Comparison of ENCODE assay signal across 11 cellular contexts in genomic region chr20:17225891-17226409, GRCh38. TPM values are rescaled to one million over a fixed set of nuclear protein-coding genes. Genes with fewer than 3 reads are reported as not detected.
A peak's percentile ranks its signal among the peaks of the same experiment; 100 is the strongest.
DNase-seq lines count a peak whose midpoint lies in the region; ATAC-seq, FAIRE-seq and TF ChIP-seq lines count a peak whose summit lies in the region.
"Had no signal": no experiment of that assay in that cellular context is flagged by ENCODE, and none has a peak within 500 bp of the region (broad histone marks: within the 10 kb centered on the region; RNA-seq: fewer than 3 reads in every experiment).

No MANE protein-coding gene starts in this region.

- no peak for ATAC-seq in HG03196 (IDR thresholded peaks at IDR 0.05; ENCODE audit: unreplicated experiment)

- peak overlapping the region; percentile 95 for H3K4me3 Mint-ChIP-seq in glutamatergic neuron (ENCODE audit: unreplicated experiment)
- H3K4me3 Mint-ChIP-seq: activated naive CD8-positive, alpha-beta T cell treated with anti-CD3 and anti-CD28 coated beads, Interleukin-2, amount 10 ng/mL, durations not matched to agents 7 days and 5 days; memory B cell had no signal

- H3K27me3 Mint-ChIP-seq in glutamatergic neuron (ENCODE audit: unreplicated experiment) = peaks cover 22% of the 10 kb centered on the region

- TF ChIP-seq POLR2A in GM12892 (IDR thresholded peaks at IDR 0.05; ENCODE audit: low read depth, low read length) = no peak

- TF ChIP-seq CTCF in glutamatergic neuron (IDR thresholded peaks at IDR 0.05; ENCODE audit: partially characterized antibody, unreplicated experiment) = no peak

- H3K4me1 Mint-ChIP-seq in glutamatergic neuron (ENCODE audit: low read depth, unreplicated experiment) = peaks cover 10% of the 10 kb centered on the region

- peaks cover 8% of the 10 kb centered on the region for H3K9me3 Mint-ChIP-seq in glutamatergic neuron (ENCODE audit: unreplicated experiment)

- no peaks in the 10 kb centered on the region for H3K36me3 Mint-ChIP-seq in glutamatergic neuron (ENCODE audit: unreplicated experiment)

- no peak for FAIRE-seq in GM12892 (lab: Jason Lieb, UNC)

- H3K27ac Mint-ChIP-seq in glutamatergic neuron (ENCODE audit: unreplicated experiment) = peak overlapping the region; percentile 92
- H3K27ac Mint-ChIP-seq: activated naive CD8-positive, alpha-beta T cell treated with anti-CD3 and anti-CD28 coated beads, Interleukin-2, amount 10 ng/mL, durations not matched to agents 7 days and 5 days; memory B cell had no signal

- DNase-seq in DMS79 treated with DMSO at 0.1 percent for 48 hours (lab: John Stamatoyannopoulos, UW) = peak; percentile 46
- peak; percentile 72 for DNase-seq in NCI-H345 treated with DMSO at 0.1 percent for 48 hours (lab: John Stamatoyannopoulos, UW; ENCODE audit: unreplicated experiment)
- peak; percentile 52 for DNase-seq in glutamatergic neuron
- peak; percentile 76 for DNase-seq in posterior vena cava (ENCODE audit: low spot score)
- no peak for DNase-seq in NCI-H774 (lab: John Stamatoyannopoulos, UW)
- DNase-seq in GM12892 (ENCODE audit: insufficient read length) = no peak
- DNase-seq in stimulated activated CD4-positive, alpha-beta T cell treated with anti-CD3 and anti-CD28 coated beads, Interleukin-1b, Interleukin-23, amount 100 ng/mL, for 48 hours = no peak
- DNase-seq: activated naive CD8-positive, alpha-beta T cell treated with anti-CD3 and anti-CD28 coated beads, Interleukin-2, amount 10 ng/mL, durations not matched to agents 7 days and 5 days; stimulated activated naive CD4-positive, alpha-beta T cell had no signal

- intact Hi-C loops in posterior vena cava (cut with DNase I) = no loop called here

RNA-seq across cellular contexts. Expression of gene PCSK2, which starts 0.9 kb away (rescaled TPM):
- total RNA-seq in glutamatergic neuron (ENCODE audit: unreplicated experiment) (28.7 TPM), posterior vena cava (under 1 TPM; 0.24 to 0.32 TPM)
- not detected for polyA plus RNA-seq in GM12892 (2012; ENCODE audit: missing spikeins)
- total RNA-seq: activated naive CD8-positive, alpha-beta T cell treated with anti-CD3 and anti-CD28 coated beads, Interleukin-2, amount 10 ng/mL, durations not matched to agents 7 days and 5 days had no signal

Comparison
In these comparisons a context has a peak if more than half of its experiments do, and no peak if none do; other contexts are left out.
1. DNase-seq: peak in DMS79 treated with DMSO at 0.1 percent for 48 hours (single experiment), NCI-H345 treated with DMSO at 0.1 percent for 48 hours (single experiment), glutamatergic neuron (single experiment) and posterior vena cava (single experiment); none in NCI-H774 (single experiment), GM12892 (single experiment) and stimulated activated CD4-positive, alpha-beta T cell treated with anti-CD3 and anti-CD28 coated beads, Interleukin-1b, Interleukin-23, amount 100 ng/mL, for 48 hours (single experiment).
2. RNA of gene PCSK2, which starts 0.9 kb away (total RNA-seq): 28.7 TPM in glutamatergic neuron (single experiment); 0.24 to 0.32 TPM in posterior vena cava; every median in the first group is over 10 times any median in the second.